In genomic region chr18:54210463-54210862, GRCh38 we compare ENCODE assay signal across 9 cellular contexts. TPM values are rescaled to one million over a fixed set of nuclear protein-coding genes. Genes with fewer than 3 reads are reported as not detected.
DNase-seq lines count a peak whose midpoint lies in the region; ATAC-seq, FAIRE-seq and TF ChIP-seq lines count a peak whose summit lies in the region.
"Had no signal": no experiment of that assay in that cellular context is flagged by ENCODE, and none has a peak within 500 bp of the region (broad histone marks: within the 10 kb centered on the region; RNA-seq: fewer than 3 reads in every experiment).

No MANE protein-coding gene starts in this region.

- TF ChIP-seq EP300 in esophagus muscularis mucosa (IDR thresholded peaks at IDR 0.05) (no peak), HepG2 (IDR thresholded peaks at IDR 0.05; ENCODE audit: low read depth in 2 of 2, low read length in 2 of 2) (no peak), HepG2 (CRISPR knock-in tag; IDR thresholded peaks at IDR 0.05; ENCODE audit: borderline replicate concordance) (no peak)

- FAIRE-seq in HepG2 (lab: Jason Lieb, UNC): no peak

- DNase-seq in GM12865 (ENCODE audit: low read depth): peak; percentile 69
- no peak for DNase-seq in foreskin melanocyte
- no peak for DNase-seq in esophagus muscularis mucosa (ENCODE audit: extremely low spot score)
- DNase-seq in HepG2 (ENCODE audit: low spot score): no peak
- DNase-seq in NCI-H2081 (lab: John Stamatoyannopoulos, UW): no peak
- DNase-seq: tibial artery had no signal

- H3K36me3 ChIP-seq in esophagus muscularis mucosa (no peaks in the 10 kb centered on the region), HepG2 (replicated peaks in 1 of 2; ENCODE audit: control insufficient read depth in 1 of 2, insufficient read depth in 2 of 2, low read length in 2 of 2) (no peaks in the 10 kb centered on the region)
- H3K36me3 ChIP-seq: tibial artery had no signal

- H3K4me1 ChIP-seq in esophagus muscularis mucosa (peaks cover 8 to 29% (median 21%) of the 10 kb centered on the region in 4 donors), HepG2 (ENCODE audit: insufficient read depth, low read length) (peaks cover 35% of the 10 kb centered on the region)

- 84% methylated on average over 1 of the region's 1 CpG for WGBS in esophagus muscularis mucosa
- WGBS in HepG2 (ENCODE audit: low lambda C conversion rate): 100% methylated on average over 1 of the region's 1 CpG

- H2AFZ ChIP-seq in HepG2 (ENCODE audit: low read length): no peak overlapping the region

- peaks cover 3% of the 10 kb centered on the region for H3K36me3 Mint-ChIP-seq in activated naive CD8-positive, alpha-beta T cell

- no peak overlapping the region for H3K27ac ChIP-seq in esophagus muscularis mucosa (replicated peaks in 1 of 4)
- no peak overlapping the region for H3K27ac ChIP-seq in HepG2 (ENCODE audit: extremely low read length, insufficient read depth, low read length)
- H3K27ac ChIP-seq: tibial artery had no signal

- in situ Hi-C loops in HepG2 (cut with HindIII; ENCODE audit: extremely low pct_ligation_motif_present, low pct_unique_long_range_greater_than_20kb): no loop called here

- intact Hi-C loops in esophagus muscularis mucosa (cut with DNase I) (no loop called here), HepG2 (cut with micrococcal nuclease; ENCODE audit: unreplicated experiment) (no loop called here)

- no peaks in the 10 kb centered on the region for H3K9me3 ChIP-seq in esophagus muscularis mucosa
- H3K9me3 ChIP-seq in HepG2 (ENCODE audit: low read length): no peaks in the 10 kb centered on the region
- H3K9me3 ChIP-seq: tibial artery had no signal

- no peaks in the 10 kb centered on the region for H3K27me3 Mint-ChIP-seq in activated naive CD8-positive, alpha-beta T cell

- peak overlapping the region; percentile 9 for H3K4me3 Mint-ChIP-seq in activated naive CD8-positive, alpha-beta T cell

- H3K4me2 ChIP-seq in HepG2 (ENCODE audit: low read depth, low read length): no peak overlapping the region

- TF ChIP-seq RAD21 in HepG2 (CRISPR knock-in tag; IDR thresholded peaks at IDR 0.05): no peak

- H3K27ac Mint-ChIP-seq in activated naive CD8-positive, alpha-beta T cell: peak overlapping the region; percentile 64

- BruUV-seq in HepG2 (replicated peaks; lab: Mats Ljungman, UMichigan): no TSS peak

- H3K79me2 ChIP-seq in HepG2 (ENCODE audit: insufficient read depth, low read length): peaks cover 79% of the 10 kb centered on the region

- H3K4me3 ChIP-seq in GM12865 (ENCODE audit: low read depth, low read length) (peak overlapping the region; percentile 29), esophagus muscularis mucosa (no peak overlapping the region), HepG2 (replicated peaks in 1 of 3; ENCODE audit: insufficient read depth in 1 of 3, low read depth in 2 of 3, low read length in 3 of 3) (no peak overlapping the region)
- H3K4me3 ChIP-seq: tibial artery had no signal

- H3K27me3 ChIP-seq in esophagus muscularis mucosa (no peaks in the 10 kb centered on the region), HepG2 (ENCODE audit: control insufficient read depth in 1 of 2, insufficient read depth in 2 of 2, low read length in 2 of 2) (no peaks in the 10 kb centered on the region)
- H3K27me3 ChIP-seq: tibial artery had no signal

- CTCF ChIA-PET in HepG2 (lab: Yijun Ruan, JAX; ENCODE audit: low intra/inter-chr PET ratio, low total read pairs): no interaction called here

- TF ChIP-seq CTCF in GM12865 (IDR thresholded peaks at IDR 0.05; ENCODE audit: insufficient read depth, low read depth, low read length, missing control alignments): no peak
- no peak for TF ChIP-seq CTCF in esophagus muscularis mucosa (IDR thresholded peaks at IDR 0.05)
- TF ChIP-seq CTCF in HepG2 (CRISPR knock-in tag; IDR thresholded peaks at IDR 0.05): no peak

- no peak overlapping the region for H3K9ac ChIP-seq in HepG2 (ENCODE audit: insufficient read depth, low read depth, low read length)

- POLR2A ChIA-PET in HepG2 (lab: Yijun Ruan, JAX): no interaction called here

- TF ChIP-seq POLR2A in esophagus muscularis mucosa (IDR thresholded peaks at IDR 0.05; ENCODE audit: low read depth) (no peak), HepG2 (IDR thresholded peaks at IDR 0.05; ENCODE audit: insufficient read depth in 1 of 2, low read depth in 2 of 2, low read length in 2 of 2) (no peak)

- H3K9me3 Mint-ChIP-seq in activated naive CD8-positive, alpha-beta T cell (ENCODE audit: low read depth): no peaks in the 10 kb centered on the region

- H4K20me1 ChIP-seq in HepG2 (ENCODE audit: insufficient read depth, low read length): peaks cover 3% of the 10 kb centered on the region; the same call in 1 of the 2 replicates

- H3K4me1 Mint-ChIP-seq in activated naive CD8-positive, alpha-beta T cell (ENCODE audit: low read depth): peaks cover 62% of the 10 kb centered on the region

- ATAC-seq in GM19351 (IDR thresholded peaks at IDR 0.05; ENCODE audit: unreplicated experiment): peak; percentile 44
- ATAC-seq in HG03103 (IDR thresholded peaks at IDR 0.05; ENCODE audit: low read depth, unreplicated experiment): peak; percentile 34
- no peak for ATAC-seq in HepG2

TF ChIP-seq in HepG2, 621 proteins besides CTCF, POLR2A, EP300 and RAD21 (continues in another document):
- no peak for TF ChIP-seq ZNF274 (CRISPR knock-in tag; IDR thresholded peaks at IDR 0.05)
- no peak for TF ChIP-seq ZNF720 (CRISPR knock-in tag; IDR thresholded peaks at IDR 0.05)

RNA-seq across cellular contexts. Expression of gene MBD2, which starts 14.0 kb away (rescaled TPM):
- 10 to 100 TPM; 30.7 to 43.9 (median 40.8) TPM for total RNA-seq in esophagus muscularis mucosa
- total RNA-seq in HepG2 (2016; rRNA removed; fragmentation: Illumina TruSeq; extraction: Trizol): 38.5 and 48.6 TPM in 2 replicates
- 24.9 and 27.3 TPM in 2 replicates for total RNA-seq in HepG2 (2016; cell fraction: cytosol; rRNA removed; fragmentation: Illumina TruSeq; extraction: Trizol; ENCODE audit: low read depth)
- 29.4 and 38.2 TPM in 2 replicates for total RNA-seq in HepG2 (2016; cell fraction: insoluble cytoplasmic fraction; rRNA removed; fragmentation: Illumina TruSeq; extraction: Trizol)
- total RNA-seq in HepG2 (2016; cell fraction: membrane; rRNA removed; fragmentation: Illumina TruSeq; extraction: Trizol): 63.4 and 68.1 TPM in 2 replicates
- 10.7 and 13.6 TPM in 2 replicates for total RNA-seq in HepG2 (2016; cell fraction: nucleus; rRNA removed; fragmentation: Illumina TruSeq; extraction: Trizol)
- polyA plus RNA-seq in HepG2 (2011; rRNA removed): 15.1 and 19.1 TPM in 2 replicates
- 7.8 and 10.5 TPM in 2 replicates for polyA plus RNA-seq in HepG2 (2011; cell fraction: cytosol; rRNA removed)
- 7.1 and 7.5 TPM in 2 replicates for polyA plus RNA-seq in HepG2 (2011; cell fraction: nucleus; rRNA removed)
- 13.7 and 24.4 TPM in 2 replicates for polyA plus RNA-seq in HepG2 (2012)
- 46.2 and 46.3 TPM in 2 replicates for polyA plus RNA-seq in HepG2 (2016; cell fraction: cytosol; fragmentation: Illumina TruSeq; extraction: Trizol; ENCODE audit: low read depth)
- 43.4 and 46.4 TPM in 2 replicates for polyA plus RNA-seq in HepG2 (2016; cell fraction: insoluble cytoplasmic fraction; fragmentation: Illumina TruSeq; extraction: Trizol; ENCODE audit: low read depth)
- 55.8 and 75.8 TPM in 2 replicates for polyA plus RNA-seq in HepG2 (2016; cell fraction: membrane; fragmentation: Illumina TruSeq; extraction: Trizol; ENCODE audit: low read depth)
- polyA plus RNA-seq in HepG2 (2016; cell fraction: nucleus; fragmentation: Illumina TruSeq; extraction: Trizol; ENCODE audit: insufficient read depth, low read depth): 45.5 and 52.2 TPM in 2 replicates
- 17.9 and 34.9 TPM in 2 replicates for polyA minus RNA-seq in HepG2 (2011; rRNA and poly(A)+ RNA removed; ENCODE audit: low replicate concordance)
- 18.2 and 30.0 TPM in 2 replicates for polyA minus RNA-seq in HepG2 (2011; cell fraction: cytosol; rRNA and poly(A)+ RNA removed)
- 15.5 and 16.7 TPM in 2 replicates for polyA minus RNA-seq in HepG2 (2011; cell fraction: nucleus; rRNA and poly(A)+ RNA removed)

RNA-seq across cellular contexts. Expression of gene POLI, which starts 58.9 kb away (rescaled TPM):
- total RNA-seq in esophagus muscularis mucosa (10 to 100 TPM; 19.9 to 28.0 (median 23.1) TPM), HepG2 (2016; rRNA removed; fragmentation: Illumina TruSeq; extraction: Trizol) (14.1 and 16.8 TPM in 2 replicates)
- total RNA-seq in HepG2 (2016; cell fraction: cytosol; rRNA removed; fragmentation: Illumina TruSeq; extraction: Trizol; ENCODE audit: low read depth): 41.2 and 49.7 TPM in 2 replicates
- total RNA-seq in HepG2 (2016; cell fraction: insoluble cytoplasmic fraction; rRNA removed; fragmentation: Illumina TruSeq; extraction: Trizol): 15.2 and 16.9 TPM in 2 replicates
- total RNA-seq in HepG2 (2016; cell fraction: membrane; rRNA removed; fragmentation: Illumina TruSeq; extraction: Trizol): 22.0 and 28.7 TPM in 2 replicates
- total RNA-seq in HepG2 (2016; cell fraction: nucleus; rRNA removed; fragmentation: Illumina TruSeq; extraction: Trizol): 24.8 and 26.2 TPM in 2 replicates
- polyA plus RNA-seq in HepG2 (2011; rRNA removed): 17.2 and 21.2 TPM in 2 replicates
- polyA plus RNA-seq in HepG2 (2011; cell fraction: cytosol; rRNA removed): 3.6 and 4.5 TPM in 2 replicates
- 41.4 and 49.8 TPM in 2 replicates for polyA plus RNA-seq in HepG2 (2011; cell fraction: nucleus; rRNA removed)
- polyA plus RNA-seq in HepG2 (2012): 10.6 and 14.5 TPM in 2 replicates
- polyA plus RNA-seq in HepG2 (2016; cell fraction: cytosol; fragmentation: Illumina TruSeq; extraction: Trizol; ENCODE audit: low read depth): 1.5 and 1.7 TPM in 2 replicates
- 14.7 and 14.8 TPM in 2 replicates for polyA plus RNA-seq in HepG2 (2016; cell fraction: insoluble cytoplasmic fraction; fragmentation: Illumina TruSeq; extraction: Trizol; ENCODE audit: low read depth)
- 5.1 and 5.3 TPM in 2 replicates for polyA plus RNA-seq in HepG2 (2016; cell fraction: membrane; fragmentation: Illumina TruSeq; extraction: Trizol; ENCODE audit: low read depth)
- 57.5 and 59.9 TPM in 2 replicates for polyA plus RNA-seq in HepG2 (2016; cell fraction: nucleus; fragmentation: Illumina TruSeq; extraction: Trizol; ENCODE audit: insufficient read depth, low read depth)
- polyA minus RNA-seq in HepG2 (2011; rRNA and poly(A)+ RNA removed; ENCODE audit: low replicate concordance): 4.6 and 6.5 TPM in 2 replicates
- 7.3 and 10.0 TPM in 2 replicates for polyA minus RNA-seq in HepG2 (2011; cell fraction: cytosol; rRNA and poly(A)+ RNA removed)
- 46.1 and 47.0 TPM in 2 replicates for polyA minus RNA-seq in HepG2 (2011; cell fraction: nucleus; rRNA and poly(A)+ RNA removed)
